15 cellular contexts compared by ENCODE assay signal in genomic region chr10:107157071-107157470, GRCh38. TPM values are rescaled to one million over a fixed set of nuclear protein-coding genes. Genes with fewer than 3 reads are reported as not detected.
A peak's percentile ranks its signal among the peaks of the same experiment; 100 is the strongest.
DNase-seq lines count a peak whose midpoint lies in the region; ATAC-seq and TF ChIP-seq lines count a peak whose summit lies in the region.
"Had no signal": no experiment of that assay in that cellular context is flagged by ENCODE, and none has a peak within 500 bp of the region (broad histone marks: within the 10 kb centered on the region; RNA-seq: fewer than 3 reads in every experiment).

No MANE protein-coding gene starts in this region.

- H3K27me3 ChIP-seq in BLaER1: peaks cover 7% of the 10 kb centered on the region; the same call in 1 of the 2 replicates
- H3K27me3 ChIP-seq in BLaER1 treated with 17β-estradiol and CSF1 and Interleukin-3, amounts not matched to agents 10 nM and 100 nM: peaks cover 0 to 9% (median 4%) of the 10 kb centered on the region in 11 experiments; a peak in 10 of 22 replicates
- H3K27me3 ChIP-seq in SJCRH30: no peaks in the 10 kb centered on the region
- no peaks in the 10 kb centered on the region for H3K27me3 ChIP-seq in Peyer's patch

- H3K4me2 ChIP-seq in BLaER1: 0 out of 2 replicates have a peak overlapping the region, but pooled peaks have one; percentile 9
- H3K4me2 ChIP-seq in BLaER1 treated with 17β-estradiol and CSF1 and Interleukin-3, amounts not matched to agents 10 nM and 100 nM: peak overlapping the region in 7 of 11 experiments; percentile 2 to 35 (median 17); a peak in 9 of 22 replicates

- H3K4me3 ChIP-seq in BLaER1 (no peak overlapping the region), SJCRH30 (no peak overlapping the region), Peyer's patch (no peak overlapping the region)
- H3K4me3 ChIP-seq in BLaER1 treated with 17β-estradiol and CSF1 and Interleukin-3, amounts not matched to agents 10 nM and 100 nM: no peak overlapping the region
- H3K4me3 ChIP-seq: HAP-1 had no signal

- peaks cover 15% of the 10 kb centered on the region for H3K9me3 ChIP-seq in BLaER1
- peaks cover 15 to 23% (median 20%) of the 10 kb centered on the region in 11 experiments for H3K9me3 ChIP-seq in BLaER1 treated with 17β-estradiol and CSF1 and Interleukin-3, amounts not matched to agents 10 nM and 100 nM (replicated peaks in 1 of 11)
- H3K9me3 ChIP-seq in SJCRH30 (replicated peaks): peaks cover under 1% of the 10 kb centered on the region
- H3K9me3 ChIP-seq in Peyer's patch: peaks cover 0 to 1% (median 0%) of the 10 kb centered on the region in 4 donors
- H3K9me3 ChIP-seq: HAP-1 had no signal

- TF ChIP-seq CTCF in Peyer's patch (IDR thresholded peaks at IDR 0.05): no peak

- H3K36me3 ChIP-seq in BLaER1: no peaks in the 10 kb centered on the region
- H3K36me3 ChIP-seq in BLaER1 treated with 17β-estradiol and CSF1 and Interleukin-3, amounts not matched to agents 10 nM and 100 nM: 0 out of 22 replicates have a peak, but pooled peaks cover 0 to 4% (median 0%) of the 10 kb centered on the region in 11 experiments
- peaks cover 3% of the 10 kb centered on the region; the same call in 1 of the 2 replicates for H3K36me3 ChIP-seq in SJCRH30
- no peaks in the 10 kb centered on the region for H3K36me3 ChIP-seq in Peyer's patch
- H3K36me3 ChIP-seq: HAP-1 had no signal

- no peak overlapping the region for H3K9ac ChIP-seq in BLaER1
- H3K9ac ChIP-seq in BLaER1 treated with 17β-estradiol and CSF1 and Interleukin-3, amounts not matched to agents 10 nM and 100 nM: no peak overlapping the region

- TF ChIP-seq POLR2A in Peyer's patch (IDR thresholded peaks at IDR 0.05): no peak

- peak; percentile 87 to 95 for DNase-seq in SJCRH30
- no peak for DNase-seq in stimulated activated CD4-positive, alpha-beta T cell treated with anti-CD3 and anti-CD28 coated beads, Interleukin-1b, Interleukin-23, amount 100 ng/mL, for 48 hours
- DNase-seq in Peyer's patch: no peak
- DNase-seq: CD4-positive, alpha-beta T cell; CD8-positive, alpha-beta memory T cell; DMS 273 treated with DMSO at 0.1 percent for 48 hours; DMS79; EL; GDM1; GOT3; HFFc6 had no signal

- H3K4me1 ChIP-seq in BLaER1 (peaks cover 13% of the 10 kb centered on the region; the same call in 1 of the 2 replicates), SJCRH30 (peaks cover 24% of the 10 kb centered on the region), Peyer's patch (no peaks in the 10 kb centered on the region)
- peaks cover 0 to 12% (median 6%) of the 10 kb centered on the region in 10 experiments; a peak in 6 of 20 replicates for H3K4me1 ChIP-seq in BLaER1 treated with 17β-estradiol and CSF1 and Interleukin-3, amounts not matched to agents 10 nM and 100 nM
- H3K4me1 ChIP-seq: HAP-1 had no signal

- no peak for ATAC-seq in GM21786 (IDR thresholded peaks at IDR 0.05; ENCODE audit: unreplicated experiment)

- H4K20me1 ChIP-seq in BLaER1: no peaks in the 10 kb centered on the region
- no peaks in the 10 kb centered on the region for H4K20me1 ChIP-seq in BLaER1 treated with 17β-estradiol and CSF1 and Interleukin-3, amounts not matched to agents 10 nM and 100 nM

- no peak overlapping the region for H3K27ac ChIP-seq in BLaER1
- no peak overlapping the region for H3K27ac ChIP-seq in BLaER1 treated with 17β-estradiol and CSF1 and Interleukin-3, amounts not matched to agents 10 nM and 100 nM
- H3K27ac ChIP-seq in SJCRH30: peak overlapping the region; percentile 42
- H3K27ac ChIP-seq in Peyer's patch: no peak overlapping the region

RNA-seq across cellular contexts. Expression of gene SORCS1, which starts 7.4 kb away (rescaled TPM):
- 44.1 and 48.9 TPM in 2 replicates for total RNA-seq in SJCRH30 (2014; rRNA removed; shearing (Covaris generic))
- 1 to 10 TPM in 3 of 4 donors, under 1 TPM in 1; 0.53 to 5.9 (median 2.4) TPM for total RNA-seq in Peyer's patch
- total RNA-seq: CD4-positive, alpha-beta T cell; CD8-positive, alpha-beta memory T cell had no signal

Comparison
In these comparisons a context has a peak if more than half of its experiments do, and no peak if none do; other contexts are left out.
1. DNase-seq: peak in SJCRH30 (2 of 2); none in stimulated activated CD4-positive, alpha-beta T cell treated with anti-CD3 and anti-CD28 coated beads, Interleukin-1b, Interleukin-23, amount 100 ng/mL, for 48 hours (single experiment) and Peyer's patch (0 of 3).